Comparison of ENCODE assay signal across 15 cellular contexts in genomic region chr3:134332344-134332743, GRCh38. TPM values are rescaled to one million over a fixed set of nuclear protein-coding genes. Genes with fewer than 3 reads are reported as not detected.
DNase-seq lines count a peak whose midpoint lies in the region; TF ChIP-seq lines count a peak whose summit lies in the region.
"Had no signal": no experiment of that assay in that cellular context is flagged by ENCODE, and none has a peak within 500 bp of the region (broad histone marks: within the 10 kb centered on the region; RNA-seq: fewer than 3 reads in every experiment).

No MANE protein-coding gene starts in this region.

- no peaks in the 10 kb centered on the region for H4K20me1 ChIP-seq in fibroblast of lung (ENCODE audit: control insufficient read depth, extremely low read depth, insufficient read depth, low read length)

- H3K9ac ChIP-seq in fibroblast of lung (ENCODE audit: insufficient read depth, low read length) = no peak overlapping the region

- POLR2A ChIA-PET in activated CD4-positive, alpha-beta memory T cell treated with anti-CD3 and anti-CD28 coated beads, Interleukin-2, amount 10 ng/mL, durations not matched to agents 7 days and 5 days (lab: Charles Lee) = no interaction called here

- CTCF ChIA-PET in activated CD4-positive, alpha-beta memory T cell treated with anti-CD3 and anti-CD28 coated beads, Interleukin-2, amount 10 ng/mL, durations not matched to agents 7 days and 5 days (lab: Charles Lee) = no interaction called here

- H3K27me3 ChIP-seq in fibroblast of lung (ENCODE audit: control insufficient read depth, insufficient read depth, low read length) = no peaks in the 10 kb centered on the region
- no peaks in the 10 kb centered on the region for H3K27me3 ChIP-seq in uterus
- H3K27me3 ChIP-seq in MG63 = no peaks in the 10 kb centered on the region
- H3K27me3 ChIP-seq: right atrium auricular region had no signal

- H3K27me3 Mint-ChIP-seq in activated CD4-positive, alpha-beta memory T cell treated with anti-CD3 and anti-CD28 coated beads, Interleukin-2, amount 10 ng/mL, durations not matched to agents 7 days and 5 days = peaks cover 2% of the 10 kb centered on the region

- no peak overlapping the region for H3K4me2 ChIP-seq in fibroblast of lung (ENCODE audit: extremely low read depth, insufficient read depth, low read length)

- no peak overlapping the region for H3K27ac Mint-ChIP-seq in activated CD4-positive, alpha-beta memory T cell treated with anti-CD3 and anti-CD28 coated beads, Interleukin-2, amount 10 ng/mL, durations not matched to agents 7 days and 5 days

- H3K79me2 ChIP-seq in fibroblast of lung (ENCODE audit: control insufficient read depth, insufficient read depth, low read length) = no peaks in the 10 kb centered on the region

- no peak for TF ChIP-seq POLR2A in uterus (IDR thresholded peaks at IDR 0.05)

- H3K4me1 ChIP-seq in fibroblast of lung (ENCODE audit: control insufficient read depth, extremely low read depth, insufficient read depth, low read length) (peaks cover 49% of the 10 kb centered on the region), uterus (peaks cover 10 to 30% of the 10 kb centered on the region in 2 donors)

- no peaks in the 10 kb centered on the region for H3K36me3 Mint-ChIP-seq in activated CD4-positive, alpha-beta memory T cell treated with anti-CD3 and anti-CD28 coated beads, Interleukin-2, amount 10 ng/mL, durations not matched to agents 7 days and 5 days (ENCODE audit: low read depth)

- DNase-seq in activated effector memory CD4-positive, alpha-beta T cell treated with anti-CD3 and anti-CD28 coated beads, Interleukin-2, amount 50 U/mL, for 16 hours = peak; percentile 42
- no peak for DNase-seq in activated effector memory CD4-positive, alpha-beta T cell treated with Interleukin-2 at 50 U/mL for 16 hours
- no peak for DNase-seq in fibroblast of lung (ENCODE audit: low read depth in 2 of 2)
- peak; percentile 64 for DNase-seq in posterior vena cava (ENCODE audit: low spot score)
- DNase-seq in uterus = no peak
- no peak for DNase-seq in AG20443 (ENCODE audit: low spot score)
- DNase-seq in MG63 = no peak
- DNase-seq in activated CD4-positive, alpha-beta memory T cell treated with anti-CD3 and anti-CD28 coated beads, Interleukin-2, amount 10 ng/mL, durations not matched to agents 7 days and 5 days = no peak
- DNase-seq: 8988T; activated CD4-positive, alpha-beta T cell treated with anti-CD3 and anti-CD28 coated beads for 48 hours; activated T-cell treated with anti-CD3 and anti-CD28 coated beads, Interleukin-2, amount 50 U/mL, for 48 hours; foreskin fibroblast; OCI-M1 had no signal

- H3K4me3 Mint-ChIP-seq in activated CD4-positive, alpha-beta memory T cell treated with anti-CD3 and anti-CD28 coated beads, Interleukin-2, amount 10 ng/mL, durations not matched to agents 7 days and 5 days = no peak overlapping the region

- no peak for TF ChIP-seq CTCF in fibroblast of lung (conservative IDR thresholded peaks at IDR 0.05 in 1 of 2, IDR thresholded peaks at IDR 0.05 in 1 of 2; ENCODE audit: low read depth in 1 of 2, low read length in 2 of 2)
- no peak for TF ChIP-seq CTCF in uterus (IDR thresholded peaks at IDR 0.05)

- H3K27ac ChIP-seq in fibroblast of lung (ENCODE audit: insufficient read depth, low read length) = peak overlapping the region; percentile 30
- H3K27ac ChIP-seq in uterus = peak overlapping the region; percentile 51 to 67

- no peaks in the 10 kb centered on the region for H3K4me1 Mint-ChIP-seq in activated CD4-positive, alpha-beta memory T cell treated with anti-CD3 and anti-CD28 coated beads, Interleukin-2, amount 10 ng/mL, durations not matched to agents 7 days and 5 days

- no peaks in the 10 kb centered on the region for H3K9me3 Mint-ChIP-seq in activated CD4-positive, alpha-beta memory T cell treated with anti-CD3 and anti-CD28 coated beads, Interleukin-2, amount 10 ng/mL, durations not matched to agents 7 days and 5 days

- no peak overlapping the region for H2AFZ ChIP-seq in fibroblast of lung (ENCODE audit: low read length)

- no peaks in the 10 kb centered on the region for H3K36me3 ChIP-seq in fibroblast of lung (ENCODE audit: control insufficient read depth, insufficient read depth, low read length)
- H3K36me3 ChIP-seq in uterus = no peaks in the 10 kb centered on the region
- H3K36me3 ChIP-seq in MG63 = no peaks in the 10 kb centered on the region
- H3K36me3 ChIP-seq: right atrium auricular region had no signal

- H3K4me3 ChIP-seq in fibroblast of lung (replicated peaks in 1 of 4; ENCODE audit: control extremely low read depth in 1 of 4, insufficient read depth in 1 of 4, low read depth in 3 of 4, low read length in 4 of 4) (no peak overlapping the region), uterus (no peak overlapping the region), MG63 (no peak overlapping the region)
- H3K4me3 ChIP-seq: right atrium auricular region had no signal

- no peaks in the 10 kb centered on the region for H3K9me3 ChIP-seq in fibroblast of lung (ENCODE audit: control insufficient read depth, insufficient read depth, low read depth, low read length)
- no peaks in the 10 kb centered on the region for H3K9me3 ChIP-seq in uterus
- H3K9me3 ChIP-seq in MG63 = no peaks in the 10 kb centered on the region
- H3K9me3 ChIP-seq: right atrium auricular region had no signal

- intact Hi-C loops in posterior vena cava (cut with DNase I) = no loop called here
- intact Hi-C loops in uterus (cut with DNase I; ENCODE audit: low total_unique reads) = no loop called here

RNA-seq across cellular contexts. Expression of gene AMOTL2, which starts 41.9 kb away (rescaled TPM):
- total RNA-seq in fibroblast of lung (58.6 and 74.6 TPM in 2 replicates), posterior vena cava (10 to 100 TPM; 49.9 to 56.5 TPM), uterus (10 to 100 TPM; 49.4 to 87.5 (median 61.4) TPM)
- polyA plus RNA-seq in fibroblast of lung = 68.9 and 97.0 TPM in 2 replicates
- polyA plus RNA-seq in fibroblast of lung (2012) = 59.7 and 93.1 TPM in 2 replicates
- 187 and 260 TPM in 2 replicates for polyA minus RNA-seq in fibroblast of lung (ENCODE audit: low replicate concordance)
- total RNA-seq in MG63 (2014; rRNA removed; shearing (Covaris generic); ENCODE audit: low replicate concordance) = 172 and 180 TPM in 2 replicates
- not detected for total RNA-seq in activated CD4-positive, alpha-beta memory T cell treated with anti-CD3 and anti-CD28 coated beads, Interleukin-2, amount 10 ng/mL, durations not matched to agents 7 days and 5 days
- total RNA-seq: T-helper 2 cell treated with Interferon-gamma antibody and Interleukin-4, amounts not matched to agents 100 ng/mL and 5 ng/mL, for 36 hours had no signal

Comparison
In these comparisons a context has a peak if more than half of its experiments do, and no peak if none do; other contexts are left out.
1. DNase-seq: peak in activated effector memory CD4-positive, alpha-beta T cell treated with anti-CD3 and anti-CD28 coated beads, Interleukin-2, amount 50 U/mL, for 16 hours (single experiment) and posterior vena cava (single experiment); none in activated effector memory CD4-positive, alpha-beta T cell treated with Interleukin-2 at 50 U/mL for 16 hours (single experiment), fibroblast of lung (0 of 2), uterus (0 of 2), AG20443 (single experiment), MG63 (single experiment) and activated CD4-positive, alpha-beta memory T cell treated with anti-CD3 and anti-CD28 coated beads, Interleukin-2, amount 10 ng/mL, durations not matched to agents 7 days and 5 days (single experiment).
2. RNA of gene AMOTL2, which starts 41.9 kb away (total RNA-seq): 172 to 180 TPM in MG63, 58.6 to 74.6 TPM in fibroblast of lung, 49.4 to 87.5 TPM in uterus and 49.9 to 56.5 TPM in posterior vena cava; not detected in activated CD4-positive, alpha-beta memory T cell treated with anti-CD3 and anti-CD28 coated beads, Interleukin-2, amount 10 ng/mL, durations not matched to agents 7 days and 5 days; every median in the first group is over 10 times any median in the second.